ENCODE assay signal across 1 cellular context in genomic region chr20:35146922-35147574, GRCh38.
A peak's percentile ranks its signal among the peaks of the same experiment; 100 is the strongest.
TF ChIP-seq lines count a peak whose summit lies in the region.

EDEM2 (minus strand) TSS chr20:35147336; CDS start chr20:35147258, 78 bp downstream.

TF ChIP-seq in HEK293, 187 proteins besides CTCF, POLR2A, EP300 and RAD21 (continued from another document and continues in another):
- TF ChIP-seq ZNF488 (tag by site-specific recombination; IDR thresholded peaks at IDR 0.05) (no peak), ZSCAN5A (tag by site-specific recombination; IDR thresholded peaks at IDR 0.05) (no peak), ZNF658 (tag by site-specific recombination; IDR thresholded peaks at IDR 0.05) (no peak), ZNF37A (tag by site-specific recombination; IDR thresholded peaks at IDR 0.05) (no peak), ZBTB8A (tag by site-specific recombination; IDR thresholded peaks at IDR 0.05) (0 out of 2 replicates have a peak, but pooled peaks have one; percentile 10), ZNF404 (tag by site-specific recombination; IDR thresholded peaks at IDR 0.05) (no peak), ZNF677 (tag by site-specific recombination; IDR thresholded peaks at IDR 0.05) (no peak), OSR2 (tag by site-specific recombination; IDR thresholded peaks at IDR 0.05) (peak; percentile 94), ZBTB20 (tag by site-specific recombination; IDR thresholded peaks at IDR 0.05) (peak; percentile 90), ZBTB6 (tag by site-specific recombination; IDR thresholded peaks at IDR 0.05) (peak; percentile 82), ZNF174 (tag by site-specific recombination; IDR thresholded peaks at IDR 0.05) (no peak), ZNF623 (tag by site-specific recombination; IDR thresholded peaks at IDR 0.05) (no peak), PRDM10 (tag by site-specific recombination; IDR thresholded peaks at IDR 0.05) (peak; percentile 53; the same call in 1 of the 2 replicates), EGR2 (tag by site-specific recombination; IDR thresholded peaks at IDR 0.05; ENCODE audit: low read depth) (peak; percentile 71), ZNF266 (tag by site-specific recombination; IDR thresholded peaks at IDR 0.05; ENCODE audit: low read depth) (no peak), ZNF341 (tag by site-specific recombination; IDR thresholded peaks at IDR 0.05; ENCODE audit: low read depth) (no peak; the same call in none of the 2 replicates), ZBTB26 (tag by site-specific recombination; optimal IDR thresholded peaks at IDR 0.05) (peak; percentile 85), SP2 (tag by site-specific recombination; IDR thresholded peaks at IDR 0.05) (peak; percentile 81), ZNF18 (tag by site-specific recombination; IDR thresholded peaks at IDR 0.05) (peak; percentile 70; the same call in 1 of the 2 replicates), SCRT2 (tag by site-specific recombination; IDR thresholded peaks at IDR 0.05) (peak; percentile 68; the same call in 1 of the 2 replicates), ZNF571 (tag by site-specific recombination; IDR thresholded peaks at IDR 0.05) (no peak), PRDM1 (tag by site-specific recombination; IDR thresholded peaks at IDR 0.05) (peak; percentile 97), ZNF639 (tag by site-specific recombination; IDR thresholded peaks at IDR 0.05) (0 out of 2 replicates have a peak, but pooled peaks have one; percentile 16), ZFHX2 (tag by site-specific recombination; conservative IDR thresholded peaks at IDR 0.05) (peak; percentile 82), ZFP37 (tag by site-specific recombination; IDR thresholded peaks at IDR 0.05) (no peak; the same call in 1 of the 2 replicates), ZNF366 (tag by site-specific recombination; conservative IDR thresholded peaks at IDR 0.05) (peak; percentile 77), ZNF324 (tag by site-specific recombination; IDR thresholded peaks at IDR 0.05) (0 out of 2 replicates have a peak, but pooled peaks have one; percentile 17), ZNF350 (tag by site-specific recombination; IDR thresholded peaks at IDR 0.05) (no peak), ZNF707 (tag by site-specific recombination; IDR thresholded peaks at IDR 0.05) (no peak), ZNF701 (tag by site-specific recombination; IDR thresholded peaks at IDR 0.05) (no peak), ZNF518A (tag by site-specific recombination; conservative IDR thresholded peaks at IDR 0.05; ENCODE audit: low read depth) (0 out of 2 replicates have a peak, but pooled peaks have one; percentile 13), ZNF792 (tag by site-specific recombination; IDR thresholded peaks at IDR 0.05) (no peak), ZNF555 (tag by site-specific recombination; conservative IDR thresholded peaks at IDR 0.05) (no peak), WT1 (tag by site-specific recombination; IDR thresholded peaks at IDR 0.05) (no peak), ZNF202 (tag by site-specific recombination; IDR thresholded peaks at IDR 0.05; ENCODE audit: borderline replicate concordance) (no peak), ZNF302 (tag by site-specific recombination; IDR thresholded peaks at IDR 0.05; ENCODE audit: low read depth) (no peak), KLF8 (tag by site-specific recombination; IDR thresholded peaks at IDR 0.05) (peak; percentile 26; the same call in 1 of the 2 replicates), ZFP41 (tag by site-specific recombination; IDR thresholded peaks at IDR 0.05; ENCODE audit: borderline replicate concordance) (no peak), ZNF362 (tag by site-specific recombination; IDR thresholded peaks at IDR 0.05) (no peak), ZNF211 (tag by site-specific recombination; IDR thresholded peaks at IDR 0.05; ENCODE audit: low read depth) (no peak), INSM2 (tag by site-specific recombination; IDR thresholded peaks at IDR 0.05) (no peak), KLF1 (tag by site-specific recombination; IDR thresholded peaks at IDR 0.05) (peak; percentile 40)
